In the genomic region with DNA sequence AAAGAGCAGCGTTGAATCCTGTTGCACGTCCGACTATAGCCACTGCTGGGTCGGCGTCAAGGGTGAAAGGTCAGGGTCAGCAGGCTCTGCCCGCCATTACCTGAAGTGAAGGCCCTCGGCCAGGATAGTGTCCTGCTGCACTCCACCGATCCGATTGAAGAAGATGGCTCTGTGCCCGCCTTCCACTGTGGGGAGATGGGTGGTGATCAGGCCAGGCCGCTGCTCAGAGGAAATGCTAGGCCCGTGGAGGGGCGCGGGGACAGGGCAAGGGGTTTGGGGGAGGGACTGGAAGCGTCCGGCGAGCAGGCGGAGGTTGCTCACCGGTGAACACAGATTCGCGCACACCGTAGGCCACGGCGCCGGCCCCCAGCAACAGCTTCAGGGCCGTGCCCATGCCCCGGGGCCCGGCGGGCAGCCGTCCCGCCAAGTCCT, we compare ENCODE assay signal across 1 cellular context.
TF ChIP-seq lines count a peak whose summit lies in the region.

No MANE protein-coding gene starts in this region.

TF ChIP-seq in H1, 55 proteins besides CTCF, POLR2A, EP300 and RAD21:
- TF ChIP-seq SP1 (IDR thresholded peaks at IDR 0.05; ENCODE audit: low read depth, low read length): no peak
- peak; percentile 63; the same call in 1 of the 2 replicates for TF ChIP-seq YY1 (IDR thresholded peaks at IDR 0.05; ENCODE audit: low read depth, low read length)
- TF ChIP-seq TEAD4 (IDR thresholded peaks at IDR 0.05; ENCODE audit: low read depth, low read length): no peak
- TF ChIP-seq EZH2 (IDR thresholded peaks at IDR 0.05; ENCODE audit: low read depth, low read length, severe bottlenecking): no peak
- peak; percentile 71; the same call in 1 of the 2 replicates for TF ChIP-seq POLR2AphosphoS5 (IDR thresholded peaks at IDR 0.05; ENCODE audit: low read depth, low read length)
- no peak for TF ChIP-seq SAP30 (IDR thresholded peaks at IDR 0.05; ENCODE audit: insufficient read depth, insufficient replicate concordance, low read length)
